In the genomic region with DNA sequence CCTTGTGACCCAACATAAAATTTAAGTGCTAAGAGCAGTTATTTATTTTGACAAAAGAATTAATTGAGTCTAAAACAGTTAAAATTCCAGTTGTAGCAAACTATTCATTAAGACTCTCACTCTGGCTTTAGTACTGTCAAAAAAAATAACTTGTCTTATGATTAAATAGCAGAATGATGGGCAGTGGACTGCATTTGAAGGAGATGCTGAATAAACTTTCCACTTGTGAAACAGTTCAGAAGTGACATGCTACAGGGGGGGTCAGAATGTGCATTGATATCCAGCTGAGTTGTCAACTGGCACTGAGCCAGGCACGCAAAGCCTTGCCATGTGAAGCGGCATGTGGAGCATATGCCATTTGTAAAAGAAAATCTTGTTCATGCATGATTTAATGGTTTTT, we compare ENCODE assay signal across 8 cellular contexts.
A peak's percentile ranks its signal among the peaks of the same experiment; 100 is the strongest.
DNase-seq lines count a peak whose midpoint lies in the region; ATAC-seq and TF ChIP-seq lines count a peak whose summit lies in the region.

No MANE protein-coding gene starts in this region.

- no peak overlapping the region for H3K27ac ChIP-seq in body of pancreas
- no peak overlapping the region for H3K27ac ChIP-seq in upper lobe of right lung

- H3K36me3 Mint-ChIP-seq in mesothelial cell of epicardium: peaks cover 17% of the 10 kb centered on the region
- no peaks in the 10 kb centered on the region for H3K36me3 Mint-ChIP-seq in activated naive CD4-positive, alpha-beta T cell treated with anti-CD3 and anti-CD28 coated beads, Interleukin-2, amount 10 ng/mL, durations not matched to agents 7 days and 5 days

- no peaks in the 10 kb centered on the region for H3K4me1 ChIP-seq in body of pancreas
- no peaks in the 10 kb centered on the region for H3K4me1 ChIP-seq in upper lobe of right lung

- H3K9me3 ChIP-seq in body of pancreas (no peaks in the 10 kb centered on the region), upper lobe of right lung (no peaks in the 10 kb centered on the region)

- ATAC-seq in body of pancreas (no peak), upper lobe of right lung (no peak)

- H3K4me1 Mint-ChIP-seq in mesothelial cell of epicardium: peaks cover 19% of the 10 kb centered on the region
- no peaks in the 10 kb centered on the region for H3K4me1 Mint-ChIP-seq in activated naive CD4-positive, alpha-beta T cell treated with anti-CD3 and anti-CD28 coated beads, Interleukin-2, amount 10 ng/mL, durations not matched to agents 7 days and 5 days

- CTCF ChIA-PET in activated naive CD4-positive, alpha-beta T cell treated with anti-CD3 and anti-CD28 coated beads, Interleukin-2, amount 10 ng/mL, durations not matched to agents 7 days and 5 days (lab: Charles Lee): no interaction called here

- no peak overlapping the region for H3K4me3 ChIP-seq in body of pancreas
- H3K4me3 ChIP-seq in upper lobe of right lung: no peak overlapping the region

- H3K27me3 ChIP-seq in body of pancreas (no peaks in the 10 kb centered on the region), upper lobe of right lung (no peaks in the 10 kb centered on the region)

- H3K9me3 Mint-ChIP-seq in mesothelial cell of epicardium: no peaks in the 10 kb centered on the region
- H3K9me3 Mint-ChIP-seq in activated naive CD4-positive, alpha-beta T cell treated with anti-CD3 and anti-CD28 coated beads, Interleukin-2, amount 10 ng/mL, durations not matched to agents 7 days and 5 days: no peaks in the 10 kb centered on the region

- no peak for TF ChIP-seq CTCF in body of pancreas (IDR thresholded peaks at IDR 0.05)
- TF ChIP-seq CTCF in mesothelial cell of epicardium (IDR thresholded peaks at IDR 0.05; ENCODE audit: unreplicated experiment): no peak
- TF ChIP-seq CTCF in upper lobe of right lung (IDR thresholded peaks at IDR 0.05): no peak

- DNase-seq in DMS79 (lab: John Stamatoyannopoulos, UW) (peak; percentile 15), NCI-H1694 (lab: John Stamatoyannopoulos, UW) (peak; percentile 11), body of pancreas (peak; percentile 19 to 54 (median 31)), mesothelial cell of epicardium (ENCODE audit: low spot score in 2 of 2, unreplicated experiment in 2 of 2) (no peak), pons (ENCODE audit: low spot score) (no peak), upper lobe of right lung (no peak), COLO829 (ENCODE audit: low spot score) (no peak)
- DNase-seq in activated naive CD4-positive, alpha-beta T cell treated with anti-CD3 and anti-CD28 coated beads, Interleukin-2, amount 10 ng/mL, durations not matched to agents 7 days and 5 days: no peak

- no peaks in the 10 kb centered on the region for H3K27me3 Mint-ChIP-seq in mesothelial cell of epicardium (ENCODE audit: low read depth)
- no peaks in the 10 kb centered on the region for H3K27me3 Mint-ChIP-seq in activated naive CD4-positive, alpha-beta T cell treated with anti-CD3 and anti-CD28 coated beads, Interleukin-2, amount 10 ng/mL, durations not matched to agents 7 days and 5 days

- 55 to 60% methylated on average over 2 of the region's 2 CpGs for WGBS in body of pancreas, 2 donors

- intact Hi-C loops in body of pancreas (cut with DNase I) (no loop called here), upper lobe of right lung (cut with DNase I) (no loop called here)

- H3K27ac Mint-ChIP-seq in mesothelial cell of epicardium: peak overlapping the region; percentile 92
- no peak overlapping the region for H3K27ac Mint-ChIP-seq in activated naive CD4-positive, alpha-beta T cell treated with anti-CD3 and anti-CD28 coated beads, Interleukin-2, amount 10 ng/mL, durations not matched to agents 7 days and 5 days

- no peak for TF ChIP-seq POLR2A in body of pancreas (IDR thresholded peaks at IDR 0.05)

- no peak overlapping the region for H3K4me3 Mint-ChIP-seq in mesothelial cell of epicardium
- no peak overlapping the region for H3K4me3 Mint-ChIP-seq in activated naive CD4-positive, alpha-beta T cell treated with anti-CD3 and anti-CD28 coated beads, Interleukin-2, amount 10 ng/mL, durations not matched to agents 7 days and 5 days

- H3K36me3 ChIP-seq in body of pancreas (replicated peaks in 1 of 2; ENCODE audit: insufficient read depth in 1 of 2, low read depth in 2 of 2): peaks cover 0 to 4% of the 10 kb centered on the region in 2 donors
- H3K36me3 ChIP-seq in upper lobe of right lung: peaks cover 35% of the 10 kb centered on the region

Comparison
In these comparisons a context has a peak if more than half of its experiments do, and no peak if none do; other contexts are left out.
1. DNase-seq: peak in DMS79 (single experiment), NCI-H1694 (single experiment) and body of pancreas (4 of 4); none in mesothelial cell of epicardium (0 of 2), pons (single experiment), upper lobe of right lung (single experiment), COLO829 (single experiment) and activated naive CD4-positive, alpha-beta T cell treated with anti-CD3 and anti-CD28 coated beads, Interleukin-2, amount 10 ng/mL, durations not matched to agents 7 days and 5 days (single experiment).